8 cellular contexts compared by ENCODE assay signal in genomic region chr2:224038049-224038829, GRCh38. TPM values are rescaled to one million over a fixed set of nuclear protein-coding genes. Genes with fewer than 3 reads are reported as not detected.
DNase-seq lines count a peak whose midpoint lies in the region; ATAC-seq and TF ChIP-seq lines count a peak whose summit lies in the region.

No MANE protein-coding gene starts in this region.

- no peaks in the 10 kb centered on the region for H3K9me3 Mint-ChIP-seq in activated naive CD4-positive, alpha-beta T cell treated with anti-CD3 and anti-CD28 coated beads, Interleukin-2, amount 10 ng/mL, durations not matched to agents 7 days and 5 days

- peaks cover 2% of the 10 kb centered on the region for H3K4me1 ChIP-seq in prostate gland (replicated peaks)

- DNase-seq in NOMO-1 treated with dmso at 0.1 percent for 144 hours (lab: John Stamatoyannopoulos, UW; ENCODE audit: unreplicated experiment): peak; percentile 29
- DNase-seq in activated naive CD4-positive, alpha-beta T cell treated with anti-CD3 and anti-CD28 coated beads, Interleukin-2, amount 10 ng/mL, durations not matched to agents 7 days and 5 days: peak; percentile 68
- peak; percentile 37 for DNase-seq in left cardiac atrium
- peak; percentile 10 for DNase-seq in prostate gland (ENCODE audit: low spot score)
- no peak for DNase-seq in SIG-M5 (lab: John Stamatoyannopoulos, UW)

- H3K9me3 ChIP-seq in prostate gland: no peaks in the 10 kb centered on the region

- intact Hi-C loops in left cardiac atrium (cut with DNase I) (no loop called here), prostate gland (cut with DNase I) (no loop called here)

- peaks cover 49% of the 10 kb centered on the region for H3K27me3 Mint-ChIP-seq in activated naive CD4-positive, alpha-beta T cell treated with anti-CD3 and anti-CD28 coated beads, Interleukin-2, amount 10 ng/mL, durations not matched to agents 7 days and 5 days

- H3K4me3 Mint-ChIP-seq in activated naive CD4-positive, alpha-beta T cell treated with anti-CD3 and anti-CD28 coated beads, Interleukin-2, amount 10 ng/mL, durations not matched to agents 7 days and 5 days: peak overlapping the region; percentile 82

- H3K36me3 ChIP-seq in prostate gland: no peaks in the 10 kb centered on the region

- TF ChIP-seq CTCF in 22Rv1 (IDR thresholded peaks at IDR 0.05) (peak; percentile 18; the same call in 1 of the 2 replicates), prostate gland (IDR thresholded peaks at IDR 0.05) (no peak)

- no peak for TF ChIP-seq POLR2A in GM18505 (IDR thresholded peaks at IDR 0.05; ENCODE audit: borderline replicate concordance, extremely low read depth, insufficient read depth, insufficient read length)
- no peak for TF ChIP-seq POLR2A in prostate gland (IDR thresholded peaks at IDR 0.05)

- CTCF ChIA-PET in activated naive CD4-positive, alpha-beta T cell treated with anti-CD3 and anti-CD28 coated beads, Interleukin-2, amount 10 ng/mL, durations not matched to agents 7 days and 5 days (lab: Charles Lee): interaction anchor here (0.9 to 1.6 kb wide), 2 partner anchors 43 to 45 kb away, joined by 3 to 7 read pairs; no protein-coding TSS in a partner anchor

- H3K4me1 Mint-ChIP-seq in activated naive CD4-positive, alpha-beta T cell treated with anti-CD3 and anti-CD28 coated beads, Interleukin-2, amount 10 ng/mL, durations not matched to agents 7 days and 5 days: peaks cover 45% of the 10 kb centered on the region

- peak; percentile 58 for ATAC-seq in GM18505 (IDR thresholded peaks at IDR 0.05; ENCODE audit: unreplicated experiment)
- peak; percentile 46 for ATAC-seq in HG02970 (IDR thresholded peaks at IDR 0.05; ENCODE audit: low FRiP score, unreplicated experiment)
- peak; percentile 23 to 44 for ATAC-seq in left cardiac atrium

- peaks cover 4% of the 10 kb centered on the region for H3K36me3 Mint-ChIP-seq in activated naive CD4-positive, alpha-beta T cell treated with anti-CD3 and anti-CD28 coated beads, Interleukin-2, amount 10 ng/mL, durations not matched to agents 7 days and 5 days

- H3K27ac Mint-ChIP-seq in activated naive CD4-positive, alpha-beta T cell treated with anti-CD3 and anti-CD28 coated beads, Interleukin-2, amount 10 ng/mL, durations not matched to agents 7 days and 5 days: peak overlapping the region; percentile 55

- no peaks in the 10 kb centered on the region for H3K27me3 ChIP-seq in prostate gland (replicated peaks; ENCODE audit: insufficient read depth)

- H3K4me3 ChIP-seq in prostate gland: peak overlapping the region; percentile 45 to 54

- H3K27ac ChIP-seq in 22Rv1 (no peak overlapping the region), prostate gland (peak overlapping the region in 1 of 2 donors; percentile 23)

- 2% methylated on average over 26 of the region's 36 CpGs for WGBS in prostate gland

RNA-seq across cellular contexts. Expression of gene SERPINE2, which starts 0.8 kb away (rescaled TPM):
- total RNA-seq in left cardiac atrium: 10 to 100 TPM; 14.9 to 52.8 TPM
- total RNA-seq in prostate gland: 100 to 1,000 TPM in 1 of 2 donors, 1 to 10 TPM in 1; 2.4 to 158 TPM
